In the genomic region with DNA sequence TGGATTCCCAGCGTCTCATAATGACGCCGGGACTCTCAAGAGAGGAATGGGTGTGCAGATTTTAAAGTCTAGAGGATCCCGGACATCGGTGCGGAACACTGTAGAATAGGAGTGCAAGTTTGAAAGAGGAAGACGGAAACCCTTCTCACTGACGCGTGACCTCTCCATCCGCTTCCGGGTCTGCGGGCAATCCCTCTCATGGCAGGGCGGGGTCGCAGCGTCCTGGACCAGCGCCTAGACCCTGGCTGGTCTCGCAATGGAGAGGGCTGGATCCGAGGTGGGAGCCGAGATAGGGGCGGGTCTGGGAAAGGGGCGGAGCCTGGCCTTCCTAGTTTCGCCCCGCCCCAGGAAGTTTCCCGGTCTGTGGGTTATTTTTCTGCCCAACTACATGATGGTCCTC, we compare ENCODE assay signal across 11 cellular contexts. TPM values are rescaled to one million over a fixed set of nuclear protein-coding genes. Genes with fewer than 3 reads are reported as not detected.
DNase-seq lines count a peak whose midpoint lies in the region; ATAC-seq and TF ChIP-seq lines count a peak whose summit lies in the region.
"Had no signal": no experiment of that assay in that cellular context is flagged by ENCODE, and none has a peak within 500 bp of the region (broad histone marks: within the 10 kb centered on the region; RNA-seq: fewer than 3 reads in every experiment).

No MANE protein-coding gene starts in this region.

- CTCF ChIA-PET in GM10248 (lab: Yijun Ruan, JAX), result no interaction called here

- no peak for ATAC-seq in HG02571 (IDR thresholded peaks at IDR 0.05; ENCODE audit: unreplicated experiment)

- H3K27ac ChIP-seq in coronary artery, result no peak overlapping the region

- POLR2A ChIA-PET in GM10248 (lab: Yijun Ruan, JAX), result no interaction called here

- peak overlapping the region; percentile 49 for H3K4me3 ChIP-seq in coronary artery

- DNase-seq in AG08396 (ENCODE audit: low spot score), result peak; percentile 34
- DNase-seq in HT1080 (ENCODE audit: low read depth), result peak; percentile 67
- no peak for DNase-seq in coronary artery (ENCODE audit: low spot score)
- DNase-seq in mucosa of gallbladder (ENCODE audit: low spot score), result peak; percentile 14
- no peak for DNase-seq in RKO (ENCODE audit: low spot score)
- no peak for DNase-seq in GM10248 (ENCODE audit: extremely low spot score)
- DNase-seq in NCI-H2171 treated with DMSO at 0.1 percent for 48 hours (lab: John Stamatoyannopoulos, UW), result no peak
- DNase-seq: DMS79 treated with DMSO at 0.1 percent for 48 hours, mesendoderm, NCI-H2171 had no signal

- TF ChIP-seq CTCF in coronary artery (IDR thresholded peaks at IDR 0.05) (no peak), GM10248 (IDR thresholded peaks at IDR 0.05; ENCODE audit: control extremely low read depth, extremely low read depth, low read depth, missing control alignments) (no peak)

RNA-seq across cellular contexts. Expression of a gene that starts 4.6 kb away (rescaled TPM):
- 4.1 and 4.9 TPM in 2 replicates for total RNA-seq in HT1080 (2014; rRNA removed; shearing (Covaris generic))
- 1.9 and 2.4 TPM in 2 replicates for polyA plus RNA-seq in HT1080 (2015; cell fraction: cytosol; rRNA removed)
- 3.3 and 4.1 TPM in 2 replicates for polyA plus RNA-seq in HT1080 (2015; cell fraction: nucleus; rRNA removed)
- 7.5 TPM for total RNA-seq in mucosa of gallbladder

RNA-seq across cellular contexts. Expression of a gene that starts 36.5 kb away (rescaled TPM):
- 0.73 and 0.85 TPM in 2 replicates for total RNA-seq in HT1080 (2014; rRNA removed; shearing (Covaris generic))
- polyA plus RNA-seq in HT1080 (2015; cell fraction: cytosol; rRNA removed), result 0.32 and 0.34 TPM in 2 replicates
- 0.92 and 1.1 TPM in 2 replicates for polyA plus RNA-seq in HT1080 (2015; cell fraction: nucleus; rRNA removed)
- 18.1 TPM for total RNA-seq in mucosa of gallbladder

Comparison
In these comparisons a context has a peak if more than half of its experiments do, and no peak if none do; other contexts are left out.
1. DNase-seq: peak in AG08396 (single experiment), HT1080 (single experiment) and mucosa of gallbladder (single experiment); none in coronary artery (single experiment), RKO (single experiment), GM10248 (single experiment) and NCI-H2171 treated with DMSO at 0.1 percent for 48 hours (single experiment).
2. RNA of a gene that starts 36.5 kb away (total RNA-seq): 18.1 TPM in mucosa of gallbladder (single experiment); 0.73 to 0.85 TPM in HT1080; every median in the first group is over 10 times any median in the second.